27 cellular contexts compared by ENCODE assay signal in genomic region chr3:14923476-14923875, GRCh38.
"Had no signal": no experiment of that assay in that cellular context is flagged by ENCODE, and none has a peak within 500 bp of the region (broad histone marks: within the 10 kb centered on the region; RNA-seq: fewer than 3 reads in every experiment).

No MANE protein-coding gene starts in this region.

- H3K4me3 Mint-ChIP-seq: activated B cell treated with CpG ODN at 0.5 μM for 24 hours; activated CD8-positive, alpha-beta T cell treated with anti-CD3 and anti-CD28 coated beads for 36 hours; activated naive CD4-positive, alpha-beta T cell treated with anti-CD3 and anti-CD28 coated beads, Interleukin-2, amount 10 ng/mL, durations not matched to agents 7 days and 5 days; activated naive CD8-positive, alpha-beta T cell treated with anti-CD3 and anti-CD28 coated beads, Interleukin-2, amount 10 ng/mL, durations not matched to agents 7 days and 5 days; activated T-cell treated with anti-CD3 and anti-CD28 coated beads, Interleukin-2, amount 50 U/mL, for 4 hours; activated T-helper 17 cell treated with anti-CD3 and anti-CD28 coated beads, Interleukin-2, amount 50 U/mL, for 72 hours; brain; T-cell; T-helper 1 cell treated with Interleukin-12 subunit alpha and Interleukin-12 subunit beta and Interleukin-4 antibody, amounts not matched to agents 30 μg/mL and 1 μg/mL, for 36 hours had no signal

- H3K4me1 ChIP-seq: colonic mucosa had no signal

- H3K27ac ChIP-seq: ascending aorta, breast epithelium, cardiac muscle cell, colonic mucosa, WERI-Rb-1 had no signal

- H3K27me3 Mint-ChIP-seq: activated CD8-positive, alpha-beta T cell treated with anti-CD3 and anti-CD28 coated beads for 36 hours; activated T-helper 17 cell treated with anti-CD3 and anti-CD28 coated beads, Interleukin-2, amount 50 U/mL, for 72 hours; T-cell had no signal

- H3K27ac Mint-ChIP-seq: activated B cell treated with CpG ODN at 0.5 μM for 24 hours; activated CD8-positive, alpha-beta T cell treated with anti-CD3 and anti-CD28 coated beads for 36 hours; activated naive CD4-positive, alpha-beta T cell treated with anti-CD3 and anti-CD28 coated beads, Interleukin-2, amount 10 ng/mL, durations not matched to agents 7 days and 5 days; activated naive CD4-positive, alpha-beta T cell treated with anti-CD3 and anti-CD28 coated beads, Interleukin-2, amount 50 U/mL, for 72 hours; activated naive CD8-positive, alpha-beta T cell treated with anti-CD3 and anti-CD28 coated beads, Interleukin-2, amount 10 ng/mL, durations not matched to agents 7 days and 5 days; activated T-helper 17 cell treated with anti-CD3 and anti-CD28 coated beads, Interleukin-2, amount 50 U/mL, for 72 hours; T-cell; T-helper 1 cell treated with Interleukin-12 subunit alpha and Interleukin-12 subunit beta and Interleukin-4 antibody, amounts not matched to agents 30 μg/mL and 1 μg/mL, for 36 hours had no signal

- H3K4me1 Mint-ChIP-seq: activated B cell treated with CpG ODN at 0.5 μM for 24 hours; activated naive CD4-positive, alpha-beta T cell treated with anti-CD3 and anti-CD28 coated beads, Interleukin-2, amount 10 ng/mL, durations not matched to agents 7 days and 5 days; activated naive CD8-positive, alpha-beta T cell treated with anti-CD3 and anti-CD28 coated beads, Interleukin-2, amount 10 ng/mL, durations not matched to agents 7 days and 5 days; activated T-helper 17 cell treated with anti-CD3 and anti-CD28 coated beads, Interleukin-2, amount 50 U/mL, for 72 hours; brain had no signal

- H3K9me3 ChIP-seq: ascending aorta, breast epithelium, colonic mucosa had no signal

- H3K4me3 ChIP-seq: ascending aorta, breast epithelium, cardiac muscle cell, colonic mucosa had no signal

- H3K36me3 Mint-ChIP-seq: activated naive CD4-positive, alpha-beta T cell treated with anti-CD3 and anti-CD28 coated beads, Interleukin-2, amount 10 ng/mL, durations not matched to agents 7 days and 5 days; activated naive CD4-positive, alpha-beta T cell treated with anti-CD3 and anti-CD28 coated beads, Interleukin-2, amount 50 U/mL, for 72 hours; activated naive CD8-positive, alpha-beta T cell treated with anti-CD3 and anti-CD28 coated beads, Interleukin-2, amount 10 ng/mL, durations not matched to agents 7 days and 5 days; brain; T-cell had no signal

- H3K9me3 Mint-ChIP-seq: activated B cell treated with CpG ODN at 0.5 μM for 24 hours; activated CD8-positive, alpha-beta T cell treated with anti-CD3 and anti-CD28 coated beads for 36 hours; activated naive CD4-positive, alpha-beta T cell treated with anti-CD3 and anti-CD28 coated beads, Interleukin-2, amount 10 ng/mL, durations not matched to agents 7 days and 5 days; activated naive CD4-positive, alpha-beta T cell treated with anti-CD3 and anti-CD28 coated beads, Interleukin-2, amount 50 U/mL, for 72 hours; activated naive CD8-positive, alpha-beta T cell treated with anti-CD3 and anti-CD28 coated beads, Interleukin-2, amount 10 ng/mL, durations not matched to agents 7 days and 5 days; activated T-cell treated with anti-CD3 and anti-CD28 coated beads, Interleukin-2, amount 50 U/mL, for 4 hours; activated T-helper 17 cell treated with anti-CD3 and anti-CD28 coated beads, Interleukin-2, amount 50 U/mL, for 72 hours; brain; T-cell; T-helper 1 cell treated with Interleukin-12 subunit alpha and Interleukin-12 subunit beta and Interleukin-4 antibody, amounts not matched to agents 30 μg/mL and 1 μg/mL, for 36 hours had no signal

- DNase-seq: activated B cell treated with CpG ODN at 0.5 μM for 24 hours; activated CD4-positive, alpha-beta T cell treated with anti-CD3 and anti-CD28 coated beads for 48 hours; activated CD4-positive, alpha-beta T cell treated with anti-CD3 and anti-CD28 coated beads, Interleukin-2, amount 50 U/mL, for 1 hour; activated CD4-positive, alpha-beta T cell treated with anti-CD3 and anti-CD28 coated beads, Interleukin-2, amount 50 U/mL, for 48 hours; activated CD8-positive, alpha-beta memory T cell treated with anti-CD3 and anti-CD28 coated beads for 24 hours; activated CD8-positive, alpha-beta T cell treated with anti-CD3 and anti-CD28 coated beads for 36 hours; activated gamma-delta T cell; activated naive CD4-positive, alpha-beta T cell; activated naive CD4-positive, alpha-beta T cell treated with anti-CD3 and anti-CD28 coated beads, Interleukin-2, amount 10 ng/mL, durations not matched to agents 7 days and 5 days; activated naive CD8-positive, alpha-beta T cell treated with anti-CD3 and anti-CD28 coated beads, Interleukin-2, amount 10 ng/mL, durations not matched to agents 7 days and 5 days; activated T-cell treated with anti-CD3 and anti-CD28 coated beads, Interleukin-2, amount 50 U/mL, for 4 hours; central memory CD4-positive, alpha-beta T cell; cerebellar nuclear complex; colonic mucosa; effector CD8-positive, alpha-beta T cell; foreskin fibroblast; head of caudate nucleus; T-cell; T1000; WERI-Rb-1 had no signal

- H3K36me3 ChIP-seq: breast epithelium, cardiac muscle cell, colonic mucosa, WERI-Rb-1 had no signal

- H3K27me3 ChIP-seq: ascending aorta, breast epithelium, cardiac muscle cell, colonic mucosa had no signal
